Comparison of ENCODE assay signal across 27 cellular contexts in genomic region chr14:79949906-79950305, GRCh38.
"Had no signal": no experiment of that assay in that cellular context is flagged by ENCODE, and none has a peak within 500 bp of the region (broad histone marks: within the 10 kb centered on the region; RNA-seq: fewer than 3 reads in every experiment).

No MANE protein-coding gene starts in this region.

- H3K27ac ChIP-seq: hepatocyte, left ventricle myocardium inferior, neural progenitor cell, neutrophil, parathyroid adenoma, psoas muscle, right atrium auricular region, transverse colon, upper lobe of left lung, vagina had no signal

- H3K27me3 ChIP-seq: hepatocyte, neural progenitor cell, neutrophil, right atrium auricular region, transverse colon, upper lobe of left lung, vagina had no signal

- DNase-seq: islet precursor cell; left ventricle myocardium inferior; mesendoderm; naive B cell; natural killer cell; nephron progenitor cell; occipital lobe; psoas muscle; stimulated activated CD4-positive, alpha-beta T cell treated with anti-CD3 and anti-CD28 coated beads, Interleukin-1b, Interleukin-23, amount 100 ng/mL, for 48 hours; stimulated activated CD4-positive, alpha-beta T cell treated with anti-CD3 and anti-CD28 coated beads, Interleukin-2, amount 100 ng/mL, for 48 hours; stimulated activated CD4-positive, alpha-beta T cell treated with anti-CD3 and anti-CD28 coated beads, Interleukin-4, amount 100 ng/mL, for 4 hours; stimulated activated CD8-positive, alpha-beta memory T cell treated with anti-CD3 and anti-CD28 coated beads, Interleukin-4, amount 100 ng/mL, for 48 hours; stimulated activated naive CD4-positive, alpha-beta T cell treated with Interleukin-2 at 50 U/mL for 16 hours; stimulated activated naive CD8-positive, alpha-beta T cell treated with anti-CD3 and anti-CD28 coated beads, Interleukin-15, amount 100 ng/mL, for 72 hours; substantia nigra; transverse colon; upper lobe of left lung had no signal

- H3K36me3 ChIP-seq: left ventricle myocardium inferior, neural progenitor cell, neutrophil, right atrium auricular region, transverse colon, upper lobe of left lung, vagina had no signal

- H3K9me3 ChIP-seq: psoas muscle, vagina had no signal

- ATAC-seq: natural killer cell; psoas muscle; sciatic nerve; stimulated activated memory B cell treated with anti-CD40 and anti-IgM and Interleukin-4, amounts not matched to agents 10 μg/mL and 1 μg/mL and 100 μg/mL, for 72 hours; stimulated activated naive CD8-positive, alpha-beta T cell treated with anti-CD3 and anti-CD28 coated beads, Interleukin-15, amount 100 ng/mL, for 72 hours had no signal

- H3K4me1 ChIP-seq: left ventricle myocardium inferior, parathyroid adenoma, psoas muscle, right atrium auricular region, transverse colon, upper lobe of left lung, vagina had no signal

- H3K4me3 ChIP-seq: hepatocyte, left ventricle myocardium inferior, lung, neural progenitor cell, psoas muscle, right atrium auricular region, smooth muscle cell, transverse colon, upper lobe of left lung, vagina had no signal

- H3K4me2 ChIP-seq: hepatocyte, neural progenitor cell, smooth muscle cell had no signal

- H3K9ac ChIP-seq: neural progenitor cell, parathyroid adenoma had no signal

- H2AFZ ChIP-seq: hepatocyte, neural progenitor cell, parathyroid adenoma had no signal
